Comparison of ENCODE assay signal across 1 cellular context in the genomic region with DNA sequence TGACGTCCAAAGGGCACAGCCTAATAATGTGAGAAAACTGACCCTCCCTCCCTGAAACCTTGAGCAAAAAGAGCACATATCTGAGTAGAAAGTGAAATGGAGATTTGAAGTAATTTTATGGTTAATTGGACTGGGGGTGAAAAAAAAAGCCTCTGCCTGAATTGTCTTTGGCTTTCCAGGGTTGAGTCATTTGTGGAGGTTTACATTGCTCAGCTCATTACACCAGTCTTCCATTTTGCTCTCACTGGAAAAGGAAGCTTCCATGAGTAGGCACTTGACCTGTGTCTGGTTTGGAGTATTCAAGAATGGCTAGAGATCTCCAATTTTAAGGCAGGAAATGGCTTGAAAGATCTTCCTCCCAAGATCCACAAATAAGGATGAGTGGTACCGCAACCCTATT.
TF ChIP-seq lines count a peak whose summit lies in the region.

No MANE protein-coding gene starts in this region.

TF ChIP-seq in GM23338, 12 proteins besides CTCF, POLR2A, EP300 and RAD21 (continued from another document):
- TF ChIP-seq, protein P1, sequence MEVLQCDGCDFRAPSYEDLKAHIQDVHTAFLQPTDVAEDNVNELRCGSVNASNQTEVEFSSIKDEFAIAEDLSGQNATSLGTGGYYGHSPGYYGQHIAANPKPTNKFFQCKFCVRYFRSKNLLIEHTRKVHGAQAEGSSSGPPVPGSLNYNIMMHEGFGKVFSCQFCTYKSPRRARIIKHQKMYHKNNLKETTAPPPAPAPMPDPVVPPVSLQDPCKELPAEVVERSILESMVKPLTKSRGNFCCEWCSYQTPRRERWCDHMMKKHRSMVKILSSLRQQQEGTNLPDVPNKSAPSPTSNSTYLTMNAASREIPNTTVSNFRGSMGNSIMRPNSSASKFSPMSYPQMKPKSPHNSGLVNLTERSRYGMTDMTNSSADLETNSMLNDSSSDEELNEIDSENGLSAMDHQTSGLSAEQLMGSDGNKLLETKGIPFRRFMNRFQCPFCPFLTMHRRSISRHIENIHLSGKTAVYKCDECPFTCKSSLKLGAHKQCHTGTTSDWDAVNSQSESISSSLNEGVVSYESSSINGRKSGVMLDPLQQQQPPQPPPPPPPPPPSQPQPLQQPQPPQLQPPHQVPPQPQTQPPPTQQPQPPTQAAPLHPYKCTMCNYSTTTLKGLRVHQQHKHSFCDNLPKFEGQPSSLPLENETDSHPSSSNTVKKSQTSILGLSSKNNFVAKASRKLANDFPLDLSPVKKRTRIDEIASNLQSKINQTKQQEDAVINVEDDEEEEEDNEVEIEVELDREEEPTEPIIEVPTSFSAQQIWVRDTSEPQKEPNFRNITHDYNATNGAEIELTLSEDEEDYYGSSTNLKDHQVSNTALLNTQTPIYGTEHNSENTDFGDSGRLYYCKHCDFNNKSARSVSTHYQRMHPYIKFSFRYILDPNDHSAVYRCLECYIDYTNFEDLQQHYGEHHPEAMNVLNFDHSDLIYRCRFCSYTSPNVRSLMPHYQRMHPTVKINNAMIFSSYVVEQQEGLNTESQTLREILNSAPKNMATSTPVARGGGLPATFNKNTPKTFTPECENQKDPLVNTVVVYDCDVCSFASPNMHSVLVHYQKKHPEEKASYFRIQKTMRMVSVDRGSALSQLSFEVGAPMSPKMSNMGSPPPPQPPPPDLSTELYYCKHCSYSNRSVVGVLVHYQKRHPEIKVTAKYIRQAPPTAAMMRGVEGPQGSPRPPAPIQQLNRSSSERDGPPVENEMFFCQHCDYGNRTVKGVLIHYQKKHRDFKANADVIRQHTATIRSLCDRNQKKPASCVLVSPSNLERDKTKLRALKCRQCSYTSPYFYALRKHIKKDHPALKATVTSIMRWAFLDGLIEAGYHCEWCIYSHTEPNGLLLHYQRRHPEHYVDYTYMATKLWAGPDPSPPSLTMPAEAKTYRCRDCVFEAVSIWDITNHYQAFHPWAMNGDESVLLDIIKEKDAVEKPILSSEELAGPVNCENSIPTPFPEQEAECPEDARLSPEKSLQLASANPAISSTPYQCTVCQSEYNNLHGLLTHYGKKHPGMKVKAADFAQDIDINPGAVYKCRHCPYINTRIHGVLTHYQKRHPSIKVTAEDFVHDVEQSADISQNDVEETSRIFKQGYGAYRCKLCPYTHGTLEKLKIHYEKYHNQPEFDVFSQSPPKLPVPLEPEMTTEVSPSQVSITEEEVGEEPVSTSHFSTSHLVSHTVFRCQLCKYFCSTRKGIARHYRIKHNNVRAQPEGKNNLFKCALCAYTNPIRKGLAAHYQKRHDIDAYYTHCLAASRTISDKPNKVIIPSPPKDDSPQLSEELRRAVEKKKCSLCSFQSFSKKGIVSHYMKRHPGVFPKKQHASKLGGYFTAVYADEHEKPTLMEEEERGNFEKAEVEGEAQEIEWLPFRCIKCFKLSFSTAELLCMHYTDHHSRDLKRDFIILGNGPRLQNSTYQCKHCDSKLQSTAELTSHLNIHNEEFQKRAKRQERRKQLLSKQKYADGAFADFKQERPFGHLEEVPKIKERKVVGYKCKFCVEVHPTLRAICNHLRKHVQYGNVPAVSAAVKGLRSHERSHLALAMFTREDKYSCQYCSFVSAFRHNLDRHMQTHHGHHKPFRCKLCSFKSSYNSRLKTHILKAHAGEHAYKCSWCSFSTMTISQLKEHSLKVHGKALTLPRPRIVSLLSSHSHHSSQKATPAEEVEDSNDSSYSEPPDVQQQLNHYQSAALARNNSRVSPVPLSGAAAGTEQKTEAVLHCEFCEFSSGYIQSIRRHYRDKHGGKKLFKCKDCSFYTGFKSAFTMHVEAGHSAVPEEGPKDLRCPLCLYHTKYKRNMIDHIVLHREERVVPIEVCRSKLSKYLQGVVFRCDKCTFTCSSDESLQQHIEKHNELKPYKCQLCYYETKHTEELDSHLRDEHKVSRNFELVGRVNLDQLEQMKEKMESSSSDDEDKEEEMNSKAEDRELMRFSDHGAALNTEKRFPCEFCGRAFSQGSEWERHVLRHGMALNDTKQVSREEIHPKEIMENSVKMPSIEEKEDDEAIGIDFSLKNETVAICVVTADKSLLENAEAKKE (CRISPR knock-in tag; IDR thresholded peaks at IDR 0.05): no peak
- TF ChIP-seq, protein P2, sequence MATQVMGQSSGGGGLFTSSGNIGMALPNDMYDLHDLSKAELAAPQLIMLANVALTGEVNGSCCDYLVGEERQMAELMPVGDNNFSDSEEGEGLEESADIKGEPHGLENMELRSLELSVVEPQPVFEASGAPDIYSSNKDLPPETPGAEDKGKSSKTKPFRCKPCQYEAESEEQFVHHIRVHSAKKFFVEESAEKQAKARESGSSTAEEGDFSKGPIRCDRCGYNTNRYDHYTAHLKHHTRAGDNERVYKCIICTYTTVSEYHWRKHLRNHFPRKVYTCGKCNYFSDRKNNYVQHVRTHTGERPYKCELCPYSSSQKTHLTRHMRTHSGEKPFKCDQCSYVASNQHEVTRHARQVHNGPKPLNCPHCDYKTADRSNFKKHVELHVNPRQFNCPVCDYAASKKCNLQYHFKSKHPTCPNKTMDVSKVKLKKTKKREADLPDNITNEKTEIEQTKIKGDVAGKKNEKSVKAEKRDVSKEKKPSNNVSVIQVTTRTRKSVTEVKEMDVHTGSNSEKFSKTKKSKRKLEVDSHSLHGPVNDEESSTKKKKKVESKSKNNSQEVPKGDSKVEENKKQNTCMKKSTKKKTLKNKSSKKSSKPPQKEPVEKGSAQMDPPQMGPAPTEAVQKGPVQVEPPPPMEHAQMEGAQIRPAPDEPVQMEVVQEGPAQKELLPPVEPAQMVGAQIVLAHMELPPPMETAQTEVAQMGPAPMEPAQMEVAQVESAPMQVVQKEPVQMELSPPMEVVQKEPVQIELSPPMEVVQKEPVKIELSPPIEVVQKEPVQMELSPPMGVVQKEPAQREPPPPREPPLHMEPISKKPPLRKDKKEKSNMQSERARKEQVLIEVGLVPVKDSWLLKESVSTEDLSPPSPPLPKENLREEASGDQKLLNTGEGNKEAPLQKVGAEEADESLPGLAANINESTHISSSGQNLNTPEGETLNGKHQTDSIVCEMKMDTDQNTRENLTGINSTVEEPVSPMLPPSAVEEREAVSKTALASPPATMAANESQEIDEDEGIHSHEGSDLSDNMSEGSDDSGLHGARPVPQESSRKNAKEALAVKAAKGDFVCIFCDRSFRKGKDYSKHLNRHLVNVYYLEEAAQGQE (IDR thresholded peaks at IDR 0.05; ENCODE audit: unreplicated experiment): no peak
- TF ChIP-seq, protein P3, sequence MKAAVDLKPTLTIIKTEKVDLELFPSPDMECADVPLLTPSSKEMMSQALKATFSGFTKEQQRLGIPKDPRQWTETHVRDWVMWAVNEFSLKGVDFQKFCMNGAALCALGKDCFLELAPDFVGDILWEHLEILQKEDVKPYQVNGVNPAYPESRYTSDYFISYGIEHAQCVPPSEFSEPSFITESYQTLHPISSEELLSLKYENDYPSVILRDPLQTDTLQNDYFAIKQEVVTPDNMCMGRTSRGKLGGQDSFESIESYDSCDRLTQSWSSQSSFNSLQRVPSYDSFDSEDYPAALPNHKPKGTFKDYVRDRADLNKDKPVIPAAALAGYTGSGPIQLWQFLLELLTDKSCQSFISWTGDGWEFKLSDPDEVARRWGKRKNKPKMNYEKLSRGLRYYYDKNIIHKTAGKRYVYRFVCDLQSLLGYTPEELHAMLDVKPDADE (IDR thresholded peaks at IDR 0.05): no peak
